1 cellular context compared by ENCODE assay signal in genomic region chr22:46750861-46751260, GRCh38.
TF ChIP-seq lines count a peak whose summit lies in the region.

No MANE protein-coding gene starts in this region.

TF ChIP-seq in H1, 55 proteins besides CTCF, POLR2A, EP300 and RAD21 (continued from another document):
- TF ChIP-seq JUND (IDR thresholded peaks at IDR 0.05; ENCODE audit: low read length) (no peak), NRF1 (IDR thresholded peaks at IDR 0.05; ENCODE audit: low read depth, low read length) (no peak), JUN (IDR thresholded peaks at IDR 0.05; ENCODE audit: low read depth, low read length) (no peak), SRF (IDR thresholded peaks at IDR 0.05; ENCODE audit: low read depth, low read length) (no peak)
